8 cellular contexts compared by ENCODE assay signal in the genomic region with DNA sequence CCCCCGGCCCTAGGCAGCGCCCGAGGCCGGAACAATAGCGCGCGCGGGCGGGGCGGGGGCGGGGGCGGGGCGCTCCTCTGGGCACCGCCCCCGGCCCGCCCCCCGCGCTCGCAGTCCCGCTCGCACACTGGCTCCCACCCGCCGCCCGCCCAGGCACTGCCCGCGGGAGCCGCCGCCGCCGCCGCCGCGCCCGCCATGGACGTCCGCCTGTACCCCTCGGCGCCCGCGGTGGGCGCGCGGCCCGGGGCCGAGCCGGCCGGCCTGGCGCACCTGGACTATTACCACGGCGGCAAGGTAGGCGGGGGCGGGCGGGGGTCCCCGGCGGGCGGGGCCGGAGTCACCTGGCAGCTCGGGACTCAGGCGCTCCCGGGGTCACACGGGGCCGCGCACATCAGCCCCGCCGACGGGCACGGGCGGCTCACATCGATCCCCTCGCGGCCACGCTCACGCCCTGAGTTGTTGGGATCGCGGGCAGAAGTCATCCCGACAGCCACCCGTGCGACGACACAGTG. TPM values are rescaled to one million over a fixed set of nuclear protein-coding genes. Genes with fewer than 3 reads are reported as not detected.
DNase-seq lines count a peak whose midpoint lies in the region; ATAC-seq and TF ChIP-seq lines count a peak whose summit lies in the region.

A gene with protein sequence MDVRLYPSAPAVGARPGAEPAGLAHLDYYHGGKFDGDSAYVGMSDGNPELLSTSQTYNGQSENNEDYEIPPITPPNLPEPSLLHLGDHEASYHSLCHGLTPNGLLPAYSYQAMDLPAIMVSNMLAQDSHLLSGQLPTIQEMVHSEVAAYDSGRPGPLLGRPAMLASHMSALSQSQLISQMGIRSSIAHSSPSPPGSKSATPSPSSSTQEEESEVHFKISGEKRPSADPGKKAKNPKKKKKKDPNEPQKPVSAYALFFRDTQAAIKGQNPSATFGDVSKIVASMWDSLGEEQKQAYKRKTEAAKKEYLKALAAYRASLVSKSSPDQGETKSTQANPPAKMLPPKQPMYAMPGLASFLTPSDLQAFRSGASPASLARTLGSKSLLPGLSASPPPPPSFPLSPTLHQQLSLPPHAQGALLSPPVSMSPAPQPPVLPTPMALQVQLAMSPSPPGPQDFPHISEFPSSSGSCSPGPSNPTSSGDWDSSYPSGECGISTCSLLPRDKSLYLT (plus strand): TSS at position 156 of the 512 bp plus-strand sequence. CDS start 40 bp downstream, at position 196.

- TF ChIP-seq CTCF in Peyer's patch (IDR thresholded peaks at IDR 0.05) (no peak), spleen (IDR thresholded peaks at IDR 0.05 in 8 of 11, conservative IDR thresholded peaks at IDR 0.05 in 3 of 11) (no peak)

- H3K27me3 ChIP-seq in Peyer's patch: peaks cover 0 to 15% of the 10 kb centered on the region in 2 donors
- H3K27me3 ChIP-seq in spleen (replicated peaks in 1 of 7): peaks cover 0 to 59% (median 37%) of the 10 kb centered on the region in 7 donors

- peak; percentile 62 to 73 (median 62) for DNase-seq in Peyer's patch
- DNase-seq in hepatic stellate cell (ENCODE audit: low spot score): peak; percentile 54
- DNase-seq in spleen: peak; percentile 86
- DNase-seq in inferior parietal cortex (ENCODE audit: extremely low spot score): no peak
- DNase-seq in globus pallidus (ENCODE audit: low spot score): no peak

- peak within 1 kb of the TSS; percentile 84 for H3K27ac Mint-ChIP-seq in activated naive CD4-positive, alpha-beta T cell treated with anti-CD3 and anti-CD28 coated beads, Interleukin-2, amount 50 U/mL, for 24 hours

- peaks cover 0 to 20% (median 7%) of the 10 kb centered on the region in 4 donors for H3K4me1 ChIP-seq in Peyer's patch
- H3K4me1 ChIP-seq in spleen: peaks cover 5 to 28% (median 17%) of the 10 kb centered on the region in 6 donors

- H3K4me3 Mint-ChIP-seq in activated naive CD4-positive, alpha-beta T cell treated with anti-CD3 and anti-CD28 coated beads, Interleukin-2, amount 50 U/mL, for 24 hours: peak within 1 kb of the TSS; percentile 96

- intact Hi-C loops in spleen (cut with DNase I; ENCODE audit: low total_unique reads): no loop called here

- 0 to 3% (median 1%) methylated on average over 13 to 79 of the region's 79 CpGs for WGBS in spleen, 5 donors

- H3K27ac ChIP-seq in Peyer's patch: peak within 1 kb of the TSS in 2 of 4 donors; percentile 43 to 64
- H3K27ac ChIP-seq in spleen: peak within 1 kb of the TSS in 2 of 8 donors; percentile 46 to 47

- H3K4me3 ChIP-seq in Peyer's patch (peak within 1 kb of the TSS; percentile 39 to 63 (median 58)), spleen (peak within 1 kb of the TSS; percentile 18 to 69 (median 40))

- peaks cover 8% of the 10 kb centered on the region for H3K9me3 Mint-ChIP-seq in activated naive CD4-positive, alpha-beta T cell treated with anti-CD3 and anti-CD28 coated beads, Interleukin-2, amount 50 U/mL, for 24 hours

- peaks cover 18% of the 10 kb centered on the region for H3K27me3 Mint-ChIP-seq in activated naive CD4-positive, alpha-beta T cell treated with anti-CD3 and anti-CD28 coated beads, Interleukin-2, amount 50 U/mL, for 24 hours

- H3K4me1 Mint-ChIP-seq in activated naive CD4-positive, alpha-beta T cell treated with anti-CD3 and anti-CD28 coated beads, Interleukin-2, amount 50 U/mL, for 24 hours: peaks cover 22% of the 10 kb centered on the region

- peaks cover 2% of the 10 kb centered on the region for H3K36me3 Mint-ChIP-seq in activated naive CD4-positive, alpha-beta T cell treated with anti-CD3 and anti-CD28 coated beads, Interleukin-2, amount 50 U/mL, for 24 hours

- H3K36me3 ChIP-seq in Peyer's patch: no peaks in the 10 kb centered on the region
- H3K36me3 ChIP-seq in spleen: no peaks in the 10 kb centered on the region

- H3K9me3 ChIP-seq in Peyer's patch (peaks cover 0 to 7% (median 0%) of the 10 kb centered on the region in 4 donors), spleen (peaks cover 0 to 27% (median 13%) of the 10 kb centered on the region in 8 donors)

- TF ChIP-seq POLR2A in GM18505 (IDR thresholded peaks at IDR 0.05; ENCODE audit: borderline replicate concordance, extremely low read depth, insufficient read depth, insufficient read length) (no peak), Peyer's patch (IDR thresholded peaks at IDR 0.05) (no peak), spleen (IDR thresholded peaks at IDR 0.05) (no peak)

- peak; percentile 38 for ATAC-seq in GM18505 (IDR thresholded peaks at IDR 0.05; ENCODE audit: unreplicated experiment)
- ATAC-seq in HG02970 (IDR thresholded peaks at IDR 0.05; ENCODE audit: low FRiP score, unreplicated experiment): peak; percentile 34

RNA-seq across cellular contexts. Expression of the gene that starts here (rescaled TPM):
- total RNA-seq in Peyer's patch (1 to 10 TPM; 1.9 to 5.8 (median 2.0) TPM), spleen (1 to 10 TPM; 1.1 to 6.4 (median 5.3) TPM)
- polyA plus RNA-seq in spleen: 1 to 10 TPM; 3.4 to 4.9 (median 3.5) TPM

Comparison
In these comparisons a context has a peak if more than half of its experiments do, and no peak if none do; other contexts are left out.
1. DNase-seq: peak in Peyer's patch (3 of 3), hepatic stellate cell (single experiment) and spleen (single experiment); none in inferior parietal cortex (single experiment) and globus pallidus (single experiment).